In the genomic region with DNA sequence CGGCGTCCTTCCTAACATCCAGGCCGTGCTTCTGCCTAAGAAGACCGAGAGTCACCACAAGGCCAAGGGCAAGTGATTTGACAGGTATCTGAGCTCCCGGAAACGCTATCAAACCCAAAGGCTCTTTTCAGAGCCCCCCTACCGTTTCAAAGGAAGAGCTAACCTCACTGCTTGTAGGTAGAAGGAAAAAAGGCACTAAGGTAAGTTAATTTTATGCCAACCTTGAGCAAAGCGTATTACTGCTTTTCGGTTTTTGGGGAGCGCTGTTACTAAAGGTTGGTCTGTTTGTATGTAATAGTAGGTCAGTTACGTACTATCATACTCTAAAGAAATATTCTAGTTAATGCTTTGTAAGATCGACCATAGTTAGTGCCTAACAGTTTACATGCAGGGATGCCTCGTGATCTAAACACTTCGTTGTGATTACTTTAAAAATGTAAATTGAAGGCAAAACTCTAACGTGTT, we compare ENCODE assay signal across 8 cellular contexts. TPM values are rescaled to one million over a fixed set of nuclear protein-coding genes. Genes with fewer than 3 reads are reported as not detected.
DNase-seq lines count a peak whose midpoint lies in the region; ATAC-seq lines count a peak whose summit lies in the region.

No MANE protein-coding gene starts in this region.

- H3K9me3 ChIP-seq in aorta (ENCODE audit: control insufficient read depth, low read length), result no peaks in the 10 kb centered on the region

- intact Hi-C loops in aorta (cut with DNase I), result loop anchor here (5.0 kb wide), 3 partner anchors 48 to 93 kb away; a partner anchor contains a TSS

- DNase-seq in SIG-M5 treated with dmso at 0.1 percent for 504 hours (lab: John Stamatoyannopoulos, UW; ENCODE audit: unreplicated experiment), result peak; percentile 52
- no peak for DNase-seq in SIG-M5 (lab: John Stamatoyannopoulos, UW)
- peak; percentile 60 to 63 for DNase-seq in NOMO-1 (lab: John Stamatoyannopoulos, UW; ENCODE audit: unreplicated experiment in 2 of 2)
- peak; percentile 40 for DNase-seq in cerebellum (ENCODE audit: low spot score)
- no peak for DNase-seq in mesendoderm
- no peak for DNase-seq in aorta
- DNase-seq in activated CD4-positive, alpha-beta T cell treated with anti-CD3 and anti-CD28 coated beads, Interleukin-2, amount 50 U/mL, for 48 hours, result no peak

- no peak overlapping the region for H4K8ac ChIP-seq in mesendoderm (ENCODE audit: low read depth, low read length)

- H3K23ac ChIP-seq in mesendoderm (ENCODE audit: low read length), result no peak overlapping the region

- H3K4me3 ChIP-seq in mesendoderm (ENCODE audit: low read length) (peak overlapping the region; percentile 30), aorta (ENCODE audit: low read length in 2 of 2) (peak overlapping the region; percentile 63 to 80)

- no peak overlapping the region for H4K5ac ChIP-seq in mesendoderm (ENCODE audit: low read length)

- H2AK5ac ChIP-seq in mesendoderm (ENCODE audit: low read length), result no peak overlapping the region

- peak overlapping the region; percentile 92 for H3K9ac ChIP-seq in mesendoderm (ENCODE audit: low read length)

- H3K56ac ChIP-seq in mesendoderm (ENCODE audit: low read length), result peak overlapping the region; percentile 65

- H3K4me1 ChIP-seq in mesendoderm (ENCODE audit: control insufficient read depth, low read depth, low read length), result no peaks in the 10 kb centered on the region
- H3K4me1 ChIP-seq in aorta (ENCODE audit: control insufficient read depth in 1 of 2, insufficient read depth in 2 of 2, low read length in 2 of 2), result no peaks in the 10 kb centered on the region

- ATAC-seq in aorta (ENCODE audit: low FRiP score), result peak; percentile 5
- no peak for ATAC-seq in HG03378 (IDR thresholded peaks at IDR 0.05; ENCODE audit: unreplicated experiment)

- no peak overlapping the region for H3K4ac ChIP-seq in mesendoderm (ENCODE audit: low read depth, low read length)

- H3K79me2 ChIP-seq in mesendoderm (ENCODE audit: control insufficient read depth, insufficient read depth, low read length), result peaks cover 32% of the 10 kb centered on the region

- WGBS in mesendoderm (ENCODE audit: extremely low coverage, insufficient coverage, low lambda C conversion rate), result no CpG with 5 or more reads among the region's 15 CpGs
- WGBS in aorta, 2 donors, result 0% methylated on average over 15 of the region's 15 CpGs

- H3K4me2 ChIP-seq in mesendoderm (ENCODE audit: low read length), result peak overlapping the region; percentile 39

- H2BK15ac ChIP-seq in mesendoderm (replicated peaks; ENCODE audit: low read depth), result no peak overlapping the region

- H2BK120ac ChIP-seq in mesendoderm (ENCODE audit: low read depth, low read length), result no peak overlapping the region

- H3K27me3 ChIP-seq in mesendoderm (ENCODE audit: insufficient read depth, low read length, poor library complexity), result no peaks in the 10 kb centered on the region
- no peaks in the 10 kb centered on the region for H3K27me3 ChIP-seq in aorta (ENCODE audit: control insufficient read depth in 1 of 2, insufficient read depth in 2 of 2, low read length in 1 of 2)

- H3K36me3 ChIP-seq in mesendoderm (ENCODE audit: control insufficient read depth, insufficient read depth, low read length) (no peaks in the 10 kb centered on the region), aorta (ENCODE audit: control insufficient read depth in 1 of 2, insufficient read depth in 2 of 2, low read length in 1 of 2) (no peaks in the 10 kb centered on the region)

- H3K27ac ChIP-seq in mesendoderm (ENCODE audit: low read depth, low read length) (peak overlapping the region; percentile 74), aorta (ENCODE audit: low read depth in 1 of 2, low read length in 2 of 2) (peak overlapping the region; percentile 71 to 94)

- H2BK5ac ChIP-seq in mesendoderm (ENCODE audit: low read length), result no peak overlapping the region

- H3K79me1 ChIP-seq in mesendoderm (ENCODE audit: low read length), result peaks cover 2% of the 10 kb centered on the region

- no peak overlapping the region for H3K18ac ChIP-seq in mesendoderm (ENCODE audit: low read length)

RNA-seq across cellular contexts. Expression of gene HFE, which starts 37.4 kb away (rescaled TPM):
- 1.5 TPM for total RNA-seq in cerebellum
- polyA plus RNA-seq in mesendoderm (2013, experiment 1 of 2), result 0.28 TPM
- polyA plus RNA-seq in mesendoderm (2013, experiment 2 of 2), result 0.41 TPM
- total RNA-seq in aorta, result 10 to 100 TPM in 1 of 2 donors, 1 to 10 TPM in 1; 5.6 to 17.9 TPM
- polyA plus RNA-seq in aorta, result 1 to 10 TPM; 3.9 to 6.7 TPM

Comparison
In these comparisons a context has a peak if more than half of its experiments do, and no peak if none do; other contexts are left out.
1. DNase-seq: peak in SIG-M5 treated with dmso at 0.1 percent for 504 hours (single experiment), NOMO-1 (2 of 2) and cerebellum (single experiment); none in SIG-M5 (single experiment), mesendoderm (single experiment), aorta (0 of 2) and activated CD4-positive, alpha-beta T cell treated with anti-CD3 and anti-CD28 coated beads, Interleukin-2, amount 50 U/mL, for 48 hours (0 of 2).